ENCODE assay signal across 21 cellular contexts in genomic region chr4:123501733-123502132, GRCh38.
DNase-seq lines count a peak whose midpoint lies in the region; ATAC-seq, FAIRE-seq and TF ChIP-seq lines count a peak whose summit lies in the region.
"Had no signal": no experiment of that assay in that cellular context is flagged by ENCODE, and none has a peak within 500 bp of the region (broad histone marks: within the 10 kb centered on the region; RNA-seq: fewer than 3 reads in every experiment).

No MANE protein-coding gene starts in this region.

- peaks cover 3% of the 10 kb centered on the region; the same call in 1 of the 2 replicates for H3K23me2 ChIP-seq in H1 (ENCODE audit: low read depth, low read length)

- H3K4me1 Mint-ChIP-seq in GM23338: peaks cover 22% of the 10 kb centered on the region
- H3K4me1 Mint-ChIP-seq in nephron: peaks cover 14% of the 10 kb centered on the region
- H3K4me1 Mint-ChIP-seq in glutamatergic neuron (ENCODE audit: low read depth, unreplicated experiment): peaks cover 11% of the 10 kb centered on the region

- 67% methylated on average over 1 of the region's 1 CpG for WGBS in HUES64
- 38% methylated on average over 1 of the region's 1 CpG; no CpG with 5 or more reads in 1 of the 2 experiments for WGBS in H1 (ENCODE audit: extremely low coverage in 1 of 2, insufficient coverage in 1 of 2, insufficient read length in 1 of 2, insufficient replicate concordance in 2 of 2, low coverage in 1 of 2, low lambda C conversion rate in 2 of 2, missing lambda C conversion rate in 1 of 2), 2 experiments

- no peak overlapping the region for H3K23ac ChIP-seq in H1 (ENCODE audit: insufficient read length)

- no peak overlapping the region for H3K14ac ChIP-seq in H1 (ENCODE audit: insufficient read length)

- H3K9ac ChIP-seq in HUES64 (ENCODE audit: low read depth, low read length): no peak overlapping the region
- H3K9ac ChIP-seq in H1 (replicated peaks in 1 of 4; ENCODE audit: extremely low read depth in 1 of 4, low read depth in 3 of 4, low read length in 3 of 4): no peak overlapping the region
- H3K9ac ChIP-seq: BLaER1 had no signal

- H3K36me3 Mint-ChIP-seq in GM23338 (ENCODE audit: low read depth) (peaks cover 49% of the 10 kb centered on the region), nephron (ENCODE audit: low read depth) (peaks cover 3% of the 10 kb centered on the region), glutamatergic neuron (ENCODE audit: unreplicated experiment) (no peaks in the 10 kb centered on the region)
- H3K36me3 Mint-ChIP-seq: CD4-positive, alpha-beta memory T cell had no signal

- no peak overlapping the region for H3K56ac ChIP-seq in H1 (replicated peaks; ENCODE audit: insufficient read length, low read depth, low read length)

- peaks cover 7% of the 10 kb centered on the region for H3K27me3 Mint-ChIP-seq in GM23338 (ENCODE audit: insufficient read depth, low read depth, poor library complexity)
- no peaks in the 10 kb centered on the region for H3K27me3 Mint-ChIP-seq in nephron (ENCODE audit: low read depth)
- peaks cover 2% of the 10 kb centered on the region for H3K27me3 Mint-ChIP-seq in glutamatergic neuron (ENCODE audit: unreplicated experiment)

- H4K20me1 ChIP-seq in GM23338 (replicated peaks; ENCODE audit: insufficient read depth) (no peaks in the 10 kb centered on the region), H1 (replicated peaks in 1 of 2; ENCODE audit: control insufficient read depth in 1 of 2, insufficient read depth in 2 of 2, low read length in 2 of 2) (no peaks in the 10 kb centered on the region)
- H4K20me1 ChIP-seq: BLaER1 had no signal

- H2BK12ac ChIP-seq in H1 (ENCODE audit: low read depth, low read length): no peak overlapping the region

- TF ChIP-seq CTCF in GM23338 (conservative IDR thresholded peaks at IDR 0.05; ENCODE audit: low read depth in 2 of 2) (no peak), H1 (IDR thresholded peaks at IDR 0.05; ENCODE audit: control extremely low read depth in 1 of 3, insufficient read depth in 1 of 3, low read depth in 1 of 3, low read length in 3 of 3) (no peak), nephron (IDR thresholded peaks at IDR 0.05; ENCODE audit: unreplicated experiment in 3 of 3) (no peak), glutamatergic neuron (IDR thresholded peaks at IDR 0.05; ENCODE audit: partially characterized antibody, unreplicated experiment) (no peak)

- peak overlapping the region; percentile 51 for H4K5ac ChIP-seq in H1 (ENCODE audit: insufficient read length, low read depth, low read length)

- H3K9me3 Mint-ChIP-seq in GM23338 (peaks cover 49% of the 10 kb centered on the region), nephron (peaks cover 2% of the 10 kb centered on the region), glutamatergic neuron (ENCODE audit: unreplicated experiment) (peaks cover 9% of the 10 kb centered on the region)

- no peak overlapping the region for H3K18ac ChIP-seq in H1 (ENCODE audit: extremely low read depth, low read length)

- H3K9me3 ChIP-seq in HUES64 (ENCODE audit: insufficient read depth, low read depth, low read length) (peaks cover 17% of the 10 kb centered on the region), H1 (ENCODE audit: insufficient read depth in 2 of 2, low read depth in 1 of 2, low read length in 1 of 2) (peaks cover 11 to 19% of the 10 kb centered on the region in 2 experiments)

- no peak overlapping the region for H4K91ac ChIP-seq in H1 (replicated peaks; ENCODE audit: insufficient read length, low read length)

- no peak overlapping the region for H2BK15ac ChIP-seq in H1 (ENCODE audit: low read length)

- H3K4me1 ChIP-seq in GM23338 (ENCODE audit: insufficient read depth): peaks cover 17% of the 10 kb centered on the region
- peaks cover 30% of the 10 kb centered on the region for H3K4me1 ChIP-seq in HUES64 (ENCODE audit: insufficient read depth, low read length)
- peaks cover 6 to 11% (median 7%) of the 10 kb centered on the region in 4 experiments for H3K4me1 ChIP-seq in H1 (replicated peaks in 1 of 4; ENCODE audit: control insufficient read depth in 3 of 4, insufficient read depth in 4 of 4, low read length in 3 of 4)

- peaks cover 8% of the 10 kb centered on the region for H3K9me2 ChIP-seq in GM23338 (ENCODE audit: insufficient read depth)

- H2BK20ac ChIP-seq in H1 (ENCODE audit: low read length): no peak overlapping the region

- H3K27me3 ChIP-seq in GM23338 (ENCODE audit: insufficient read depth) (no peaks in the 10 kb centered on the region), HUES64 (ENCODE audit: insufficient read depth, low read length) (peaks cover 9% of the 10 kb centered on the region; the same call in 1 of the 2 replicates), H1 (replicated peaks in 1 of 4; ENCODE audit: control insufficient read depth in 3 of 4, extremely low read depth in 1 of 4, insufficient read depth in 3 of 4, low read length in 3 of 4) (peaks cover 0 to 1% (median 0%) of the 10 kb centered on the region in 4 experiments; a peak in 4 of 7 replicates)

- H3K4ac ChIP-seq in H1 (replicated peaks; ENCODE audit: insufficient read length, low read depth, low read length): no peak overlapping the region

- peaks cover 8% of the 10 kb centered on the region for H3K36me3 ChIP-seq in GM23338 (ENCODE audit: insufficient read depth)
- H3K36me3 ChIP-seq in HUES64 (ENCODE audit: insufficient read depth, low read length): peaks cover 4% of the 10 kb centered on the region; the same call in 1 of the 2 replicates
- peaks cover 0 to 9% (median 2%) of the 10 kb centered on the region in 4 experiments; a peak in 3 of 8 replicates for H3K36me3 ChIP-seq in H1 (ENCODE audit: control insufficient read depth in 2 of 4, insufficient read depth in 4 of 4, low read length in 3 of 4)
- H3K36me3 ChIP-seq: BLaER1 had no signal

- no peaks in the 10 kb centered on the region for H3K79me1 ChIP-seq in H1 (ENCODE audit: low read depth, low read length)

- H3K79me2 ChIP-seq in GM23338 (replicated peaks; ENCODE audit: insufficient read depth) (no peaks in the 10 kb centered on the region), H1 (ENCODE audit: control insufficient read depth in 1 of 2, insufficient read depth in 2 of 2, low read length in 2 of 2) (no peaks in the 10 kb centered on the region)

- CTCF ChIA-PET in H1 (lab: Charles Lee; ENCODE audit: partially characterized antibody): interaction anchor here (1.0 to 1.1 kb wide), 2 partner anchors 45 to 62 kb away, joined by 3 to 4 read pairs; no protein-coding TSS in a partner anchor

- no peak for TF ChIP-seq RAD21 in H1 (IDR thresholded peaks at IDR 0.05 in 1 of 2, conservative IDR thresholded peaks at IDR 0.05 in 1 of 2; ENCODE audit: low read depth in 2 of 2, low read length in 2 of 2)

- POLR2A ChIA-PET in H1 (lab: Charles Lee; ENCODE audit: partially characterized antibody): no interaction called here

- H2BK120ac ChIP-seq in H1 (replicated peaks; ENCODE audit: low read depth, low read length): no peak overlapping the region

- peaks cover 8% of the 10 kb centered on the region; the same call in 1 of the 2 replicates for H3F3A ChIP-seq in GM23338 (replicated peaks; ENCODE audit: low read depth)

- no peak for ATAC-seq in GM23338
- ATAC-seq: HCT116, K562 had no signal

- TF ChIP-seq POLR2A in H1 (IDR thresholded peaks at IDR 0.05; ENCODE audit: control extremely low read depth in 1 of 2, low read depth in 2 of 2, low read length in 2 of 2): no peak

- peak overlapping the region; percentile 7; the same call in 1 of the 2 replicates for H3K27ac ChIP-seq in GM23338 (ENCODE audit: low read depth)
- peak overlapping the region; percentile 75 for H3K27ac ChIP-seq in HUES64 (ENCODE audit: low read depth, low read length)
- H3K27ac ChIP-seq in H1 (ENCODE audit: low read depth, low read length): no peak overlapping the region
- H3K27ac ChIP-seq: BLaER1 had no signal

- FAIRE-seq in H1 (lab: Jason Lieb, UNC): no peak
- FAIRE-seq: H54, HTR-8/SVneo, K562 had no signal

- H3K4me3 Mint-ChIP-seq in GM23338 (no peak overlapping the region), nephron (no peak overlapping the region), glutamatergic neuron (ENCODE audit: unreplicated experiment) (no peak overlapping the region)
- H3K4me3 Mint-ChIP-seq: CD14-positive monocyte; CD4-positive, alpha-beta memory T cell; HFFc6 had no signal

- 0 out of 2 replicates have a peak overlapping the region, but pooled peaks have one; percentile 33 for H3K27ac Mint-ChIP-seq in GM23338
- peak overlapping the region; percentile 17 to 44 (median 41) for H3K27ac Mint-ChIP-seq in nephron
- no peak overlapping the region for H3K27ac Mint-ChIP-seq in glutamatergic neuron (ENCODE audit: unreplicated experiment)
- H3K27ac Mint-ChIP-seq: CD4-positive, alpha-beta memory T cell; HFFc6 had no signal

- no peak overlapping the region for H4K8ac ChIP-seq in H1 (ENCODE audit: extremely low read depth, insufficient read depth, low read length)

- H2AK5ac ChIP-seq in H1 (ENCODE audit: low read depth, low read length): no peak overlapping the region

- no peak overlapping the region for H3K4me2 ChIP-seq in GM23338
- no peak overlapping the region for H3K4me2 ChIP-seq in H1 (ENCODE audit: insufficient read depth in 1 of 2, low read depth in 2 of 2, low read length in 2 of 2)
- H3K4me2 ChIP-seq: BLaER1 had no signal

- H3K4me3 ChIP-seq in GM23338: no peak overlapping the region
- H3K4me3 ChIP-seq in HUES64 (ENCODE audit: low read length): no peak overlapping the region
- peak overlapping the region in 1 of 4 experiments; percentile 9; a peak in 1 of 8 replicates for H3K4me3 ChIP-seq in H1 (ENCODE audit: extremely low read depth in 1 of 4, insufficient read depth in 2 of 4, low read depth in 3 of 4, low read length in 4 of 4)
- H3K4me3 ChIP-seq: BLaER1, K562 had no signal

- no peak overlapping the region for H2BK5ac ChIP-seq in H1 (ENCODE audit: low read depth, low read length)

- H2AFZ ChIP-seq in GM23338 (no peak overlapping the region), H1 (ENCODE audit: low read length) (no peak overlapping the region)

- DNase-seq in GM23338 (ENCODE audit: low spot score): peak; percentile 22
- DNase-seq in H1 (ENCODE audit: low read depth in 1 of 2, low spot score in 2 of 2): no peak
- no peak for DNase-seq in NCI-H187 treated with DMSO at 0.1 percent for 48 hours (lab: John Stamatoyannopoulos, UW)
- no peak for DNase-seq in glutamatergic neuron
- no peak for DNase-seq in activated naive CD4-positive, alpha-beta T cell treated with Interleukin-2 at 50 U/mL for 16 hours
- DNase-seq in NCI-H1436 (lab: John Stamatoyannopoulos, UW): no peak
- DNase-seq: 8988T; CD4-positive, alpha-beta memory T cell; DMS153; DMS79; GF-D8; HFFc6; IMR-90 had no signal

- no peak for TF ChIP-seq EP300 in H1 (IDR thresholded peaks at IDR 0.05; ENCODE audit: borderline replicate concordance in 1 of 2, low read depth in 2 of 2, low read length in 2 of 2)

TF ChIP-seq in H1, 55 proteins besides CTCF, POLR2A, EP300 and RAD21 (continues in another document):
- no peak for TF ChIP-seq GABPA (IDR thresholded peaks at IDR 0.05; ENCODE audit: borderline replicate concordance, insufficient read depth, low read length)
